8 cellular contexts compared by ENCODE assay signal in genomic region chr12:88035907-88036289, GRCh38. TPM values are rescaled to one million over a fixed set of nuclear protein-coding genes. Genes with fewer than 3 reads are reported as not detected.
A peak's percentile ranks its signal among the peaks of the same experiment; 100 is the strongest.
DNase-seq lines count a peak whose midpoint lies in the region; ATAC-seq, FAIRE-seq and TF ChIP-seq lines count a peak whose summit lies in the region.

No MANE protein-coding gene starts in this region.

- no peak for FAIRE-seq in RCC 7860 (lab: Jason Lieb, UNC)

- TF ChIP-seq CTCF in GM06990 (IDR thresholded peaks at IDR 0.05; ENCODE audit: insufficient read depth, low read length, poor library complexity, severe bottlenecking) (no peak), brain microvascular endothelial cell (IDR thresholded peaks at IDR 0.05; ENCODE audit: low read depth, low read length, missing control alignments) (no peak)

- H3K27ac ChIP-seq in HUES64 (ENCODE audit: low read depth, low read length) (no peak overlapping the region; the same call in 1 of the 2 replicates), brain microvascular endothelial cell (peak overlapping the region; percentile 18), aorta (ENCODE audit: low read depth in 1 of 2, low read length in 2 of 2) (peak overlapping the region in 1 of 2 donors; percentile 18)

- H3K4me1 ChIP-seq in HUES64 (ENCODE audit: insufficient read depth, low read length), result peaks cover 18% of the 10 kb centered on the region; the same call in 1 of the 2 replicates
- peaks cover 2 to 3% of the 10 kb centered on the region in 2 donors for H3K4me1 ChIP-seq in aorta (ENCODE audit: control insufficient read depth in 1 of 2, insufficient read depth in 2 of 2, low read length in 2 of 2)

- no peak for DNase-seq in GM06990 (ENCODE audit: extremely low read depth, insufficient read length)
- DNase-seq in brain microvascular endothelial cell, result no peak
- DNase-seq in medulla oblongata (ENCODE audit: extremely low spot score), result peak; percentile 17
- no peak for DNase-seq in aorta
- no peak for DNase-seq in RCC 7860 (ENCODE audit: low spot score)
- DNase-seq in cortex of kidney (lab: John Stamatoyannopoulos, UW), result no peak

- peak overlapping the region; percentile 89 for H3K9ac ChIP-seq in HUES64 (ENCODE audit: low read depth, low read length)

- H3K9me3 ChIP-seq in HUES64 (ENCODE audit: insufficient read depth, low read depth, low read length) (no peaks in the 10 kb centered on the region), aorta (ENCODE audit: control insufficient read depth, low read length) (no peaks in the 10 kb centered on the region)

- peak overlapping the region; percentile 91 for H3K4me3 ChIP-seq in GM06990 (replicated peaks; ENCODE audit: low read depth, low read length)
- peak overlapping the region; percentile 98 for H3K4me3 ChIP-seq in HUES64 (ENCODE audit: low read length)
- peak overlapping the region; percentile 92 for H3K4me3 ChIP-seq in brain microvascular endothelial cell (ENCODE audit: low read depth, low read length)
- H3K4me3 ChIP-seq in aorta (ENCODE audit: low read length in 2 of 2), result peak overlapping the region; percentile 80 to 100

- H3K27me3 ChIP-seq in GM06990 (replicated peaks; ENCODE audit: control insufficient read depth, insufficient read depth, low read length), result no peaks in the 10 kb centered on the region
- no peaks in the 10 kb centered on the region for H3K27me3 ChIP-seq in HUES64 (ENCODE audit: insufficient read depth, low read length)
- H3K27me3 ChIP-seq in brain microvascular endothelial cell (replicated peaks), result no peaks in the 10 kb centered on the region
- no peaks in the 10 kb centered on the region for H3K27me3 ChIP-seq in aorta (ENCODE audit: control insufficient read depth in 1 of 2, insufficient read depth in 2 of 2, low read length in 1 of 2)

- ATAC-seq in GM21526 (IDR thresholded peaks at IDR 0.05; ENCODE audit: low FRiP score, unreplicated experiment), result peak; percentile 27
- ATAC-seq in aorta (ENCODE audit: low FRiP score), result no peak

- in situ Hi-C loops in brain microvascular endothelial cell (cut with HindIII; ENCODE audit: low pct_ligation_motif_present, low sequenced_read_pairs), result no loop called here

- intact Hi-C loops in aorta (cut with DNase I), result no loop called here

- 0% methylated on average over 2 of the region's 5 CpGs for WGBS in HUES64
- WGBS in aorta, 2 donors, result 6% methylated on average over 5 of the region's 5 CpGs

- H3K36me3 ChIP-seq in GM06990 (ENCODE audit: control insufficient read depth, insufficient read depth, low read length) (no peaks in the 10 kb centered on the region), HUES64 (ENCODE audit: insufficient read depth, low read length) (peaks cover 6% of the 10 kb centered on the region; the same call in 1 of the 2 replicates), brain microvascular endothelial cell (replicated peaks) (no peaks in the 10 kb centered on the region), aorta (ENCODE audit: control insufficient read depth in 1 of 2, insufficient read depth in 2 of 2, low read length in 1 of 2) (no peaks in the 10 kb centered on the region)

RNA-seq across cellular contexts. Expression of gene C12orf50, which starts 6.7 kb away (rescaled TPM):
- not detected for polyA plus RNA-seq in HUES64 (2013, experiment 1 of 2)
- not detected for polyA plus RNA-seq in HUES64 (2013, experiment 2 of 2)
- total RNA-seq in aorta, result under 1 TPM; 0.32 to 0.48 TPM
- not detected for polyA plus RNA-seq in aorta
